ENCODE assay signal across 9 cellular contexts in genomic region chr2:179265082-179265575, GRCh38. TPM values are rescaled to one million over a fixed set of nuclear protein-coding genes. Genes with fewer than 3 reads are reported as not detected.
DNase-seq lines count a peak whose midpoint lies in the region; ATAC-seq, FAIRE-seq and TF ChIP-seq lines count a peak whose summit lies in the region.
"Had no signal": no experiment of that assay in that cellular context is flagged by ENCODE, and none has a peak within 500 bp of the region (broad histone marks: within the 10 kb centered on the region; RNA-seq: fewer than 3 reads in every experiment).

No MANE protein-coding gene starts in this region.

- TF ChIP-seq CTCF in WTC11 (IDR thresholded peaks at IDR 0.05), result no peak

- no peaks in the 10 kb centered on the region for H3K27me3 ChIP-seq in small intestine (ENCODE audit: control insufficient read depth in 2 of 2, insufficient read depth in 2 of 2, low read length in 2 of 2)

- peak; percentile 34 for DNase-seq in DMS53 (lab: John Stamatoyannopoulos, UW)
- DNase-seq in DMS53 treated with DMSO at 0.1 percent for 48 hours (lab: John Stamatoyannopoulos, UW; ENCODE audit: unreplicated experiment), result no peak
- no peak for DNase-seq in WTC11 (ENCODE audit: low spot score)
- DNase-seq in cardiac septum (ENCODE audit: low spot score), result peak; percentile 75
- no peak for DNase-seq in sciatic nerve (ENCODE audit: low spot score)
- DNase-seq in stimulated activated CD4-positive, alpha-beta T cell treated with anti-CD3 and anti-CD28 coated beads, Interleukin-4, amount 100 ng/mL, for 4 hours, result no peak
- DNase-seq in retina, result no peak
- no peak for DNase-seq in small intestine

- no peak overlapping the region for H3K27ac Mint-ChIP-seq in WTC11

- WGBS in small intestine, 3 donors, result 30 to 49% (median 39%) methylated on average over 6 of the region's 6 CpGs

- POLR2A ChIA-PET in WTC11 (lab: Charles Lee), result no interaction called here

- peak overlapping the region; percentile 70 for H3K4me3 Mint-ChIP-seq in WTC11

- FAIRE-seq in small intestine (lab: Jason Lieb, UNC), result no peak
- FAIRE-seq: A204.1 had no signal

- CTCF ChIA-PET in WTC11 (lab: Charles Lee), result no interaction called here

- H3K4me3 ChIP-seq in small intestine (ENCODE audit: low read depth in 1 of 2, low read length in 2 of 2), result peak overlapping the region in 1 of 2 donors; percentile 77

- H3K27ac ChIP-seq in small intestine (ENCODE audit: low read depth in 1 of 2, low read length in 1 of 2), result peak overlapping the region in 1 of 2 donors; percentile 74

- H3K36me3 ChIP-seq in small intestine (ENCODE audit: control insufficient read depth in 2 of 2, insufficient read depth in 2 of 2, low read length in 2 of 2), result no peaks in the 10 kb centered on the region

- no peaks in the 10 kb centered on the region for H3K9me3 ChIP-seq in small intestine (ENCODE audit: control insufficient read depth, low read depth)

- no peaks in the 10 kb centered on the region for H3K36me3 Mint-ChIP-seq in WTC11

- 0 out of 2 replicates have a peak, but pooled peaks cover 3% of the 10 kb centered on the region for H3K9me3 Mint-ChIP-seq in WTC11

- peaks cover 0 to 2% of the 10 kb centered on the region in 2 donors for H3K4me1 ChIP-seq in small intestine (ENCODE audit: control insufficient read depth in 2 of 2, insufficient read depth in 1 of 2, low read depth in 1 of 2, low read length in 1 of 2)

- no peak for ATAC-seq in WTC11
- ATAC-seq in sciatic nerve, result peak; percentile 69

- H3K4me1 Mint-ChIP-seq in WTC11, result peaks cover 37% of the 10 kb centered on the region

- peaks cover 13% of the 10 kb centered on the region for H3K27me3 Mint-ChIP-seq in WTC11 (ENCODE audit: low read depth)

- intact Hi-C loops in cardiac septum (cut with DNase I), result no loop called here
- intact Hi-C loops in sciatic nerve (cut with DNase I), result no loop called here

TF ChIP-seq in WTC11, 78 proteins besides CTCF, POLR2A, EP300 and RAD21:
- no peak for TF ChIP-seq CDX4 (CRISPR knock-in tag; IDR thresholded peaks at IDR 0.05; ENCODE audit: borderline replicate concordance)
- no peak for TF ChIP-seq RELA (CRISPR knock-in tag; IDR thresholded peaks at IDR 0.05; ENCODE audit: borderline replicate concordance)
- TF ChIP-seq NFATC4 (CRISPR knock-in tag; IDR thresholded peaks at IDR 0.05), result no peak
- no peak for TF ChIP-seq TCF7 (CRISPR knock-in tag; IDR thresholded peaks at IDR 0.05; ENCODE audit: low read depth)
- TF ChIP-seq ZNF423 (CRISPR knock-in tag; IDR thresholded peaks at IDR 0.05), result no peak
- TF ChIP-seq NR2C2 (CRISPR knock-in tag; IDR thresholded peaks at IDR 0.05), result no peak
- TF ChIP-seq JUN (CRISPR knock-in tag; IDR thresholded peaks at IDR 0.05), result no peak
- no peak for TF ChIP-seq CREB1 (CRISPR knock-in tag; IDR thresholded peaks at IDR 0.05)

RNA-seq across cellular contexts. Expression of gene SESTD1, which starts 0.5 kb away (rescaled TPM):
- total RNA-seq in WTC11 (2021) (37.9 to 59.9 TPM (median 40.6 TPM) in 3 replicates), cardiac septum (48.9 TPM), sciatic nerve (139 TPM)
- polyA plus RNA-seq in small intestine, result 10 to 100 TPM; 10.9 to 15.4 (median 13.8) TPM

Comparison
In these comparisons a context has a peak if more than half of its experiments do, and no peak if none do; other contexts are left out.
1. DNase-seq: peak in DMS53 (single experiment) and cardiac septum (single experiment); none in DMS53 treated with DMSO at 0.1 percent for 48 hours (single experiment), WTC11 (single experiment), sciatic nerve (single experiment), stimulated activated CD4-positive, alpha-beta T cell treated with anti-CD3 and anti-CD28 coated beads, Interleukin-4, amount 100 ng/mL, for 4 hours (0 of 2), retina (single experiment) and small intestine (single experiment).